Comparison of ENCODE assay signal across 13 cellular contexts in genomic region chr21:43644609-43645008, GRCh38. TPM values are rescaled to one million over a fixed set of nuclear protein-coding genes. Genes with fewer than 3 reads are reported as not detected.
A peak's percentile ranks its signal among the peaks of the same experiment; 100 is the strongest.
DNase-seq lines count a peak whose midpoint lies in the region; ATAC-seq and TF ChIP-seq lines count a peak whose summit lies in the region.
"Had no signal": no experiment of that assay in that cellular context is flagged by ENCODE, and none has a peak within 500 bp of the region (broad histone marks: within the 10 kb centered on the region; RNA-seq: fewer than 3 reads in every experiment).

No MANE protein-coding gene starts in this region.

- H3K27ac ChIP-seq in GM23248 (peak overlapping the region; percentile 47), SJSA1 (peak overlapping the region; percentile 37), epithelial cell of prostate (peak overlapping the region; percentile 71), trophoblast cell (ENCODE audit: low read depth, low read length) (no peak overlapping the region), upper lobe of right lung (no peak overlapping the region)
- H3K27ac ChIP-seq: SK-N-MC had no signal

- H2AK5ac ChIP-seq in trophoblast cell (ENCODE audit: low read length): no peak overlapping the region

- no peak for ATAC-seq in upper lobe of right lung
- ATAC-seq: HCT116 had no signal

- no peaks in the 10 kb centered on the region for H3K36me3 ChIP-seq in GM23248 (ENCODE audit: low read depth)
- no peaks in the 10 kb centered on the region for H3K36me3 ChIP-seq in SJSA1
- no peaks in the 10 kb centered on the region for H3K36me3 ChIP-seq in trophoblast cell (ENCODE audit: control insufficient read depth in 1 of 2, insufficient read depth in 2 of 2, low read length in 2 of 2)
- no peaks in the 10 kb centered on the region for H3K36me3 ChIP-seq in upper lobe of right lung
- H3K36me3 ChIP-seq: gastrocnemius medialis, ovary had no signal

- no peak overlapping the region for H2BK120ac ChIP-seq in trophoblast cell (ENCODE audit: insufficient read depth, low read length, poor library complexity)

- no peaks in the 10 kb centered on the region for H3K9me2 ChIP-seq in GM23248 (ENCODE audit: insufficient read depth)

- H3F3A ChIP-seq in GM23248 (ENCODE audit: insufficient read depth): peaks cover 26% of the 10 kb centered on the region

- H3K18ac ChIP-seq in trophoblast cell (ENCODE audit: low read length): no peak overlapping the region

- H4K12ac ChIP-seq in trophoblast cell (ENCODE audit: low read depth, low read length): no peak overlapping the region

- H4K20me1 ChIP-seq in GM23248 (ENCODE audit: insufficient read depth): no peaks in the 10 kb centered on the region

- intact Hi-C loops in upper lobe of right lung (cut with DNase I): no loop called here

- H2AFZ ChIP-seq in GM23248 (peak overlapping the region; percentile 41), trophoblast cell (ENCODE audit: insufficient read depth, low read length, poor library complexity) (no peak overlapping the region)

- H3K14ac ChIP-seq in trophoblast cell (ENCODE audit: low read length): no peak overlapping the region

- no peaks in the 10 kb centered on the region for H3K9me3 ChIP-seq in GM23248 (ENCODE audit: low read depth)
- H3K9me3 ChIP-seq in SJSA1 (replicated peaks): no peaks in the 10 kb centered on the region
- H3K9me3 ChIP-seq in trophoblast cell (ENCODE audit: insufficient read depth, low read depth, low read length): no peaks in the 10 kb centered on the region
- no peaks in the 10 kb centered on the region for H3K9me3 ChIP-seq in upper lobe of right lung
- H3K9me3 ChIP-seq: gastrocnemius medialis, ovary had no signal

- no peak overlapping the region for H4K8ac ChIP-seq in trophoblast cell (ENCODE audit: low read depth, low read length)

- H2BK5ac ChIP-seq in trophoblast cell (ENCODE audit: low read depth, low read length, poor library complexity): no peak overlapping the region

- H3K4me3 ChIP-seq in GM23248 (no peak overlapping the region), SJSA1 (no peak overlapping the region), trophoblast cell (ENCODE audit: low read depth, low read length) (no peak overlapping the region), upper lobe of right lung (no peak overlapping the region)
- H3K4me3 ChIP-seq: gastrocnemius medialis, ovary, SK-N-MC had no signal

- H3K9ac ChIP-seq in GM23248 (peak overlapping the region; percentile 44), trophoblast cell (ENCODE audit: low read length) (no peak overlapping the region)

- no peak for TF ChIP-seq CTCF in upper lobe of right lung (IDR thresholded peaks at IDR 0.05)

- H3K27me3 ChIP-seq in GM23248 (replicated peaks; ENCODE audit: insufficient read depth) (no peaks in the 10 kb centered on the region), SJSA1 (replicated peaks) (no peaks in the 10 kb centered on the region), trophoblast cell (ENCODE audit: insufficient read depth, low read length) (no peaks in the 10 kb centered on the region), upper lobe of right lung (no peaks in the 10 kb centered on the region)
- H3K27me3 ChIP-seq: gastrocnemius medialis, ovary had no signal

- peaks cover 3% of the 10 kb centered on the region for H3K79me1 ChIP-seq in trophoblast cell (ENCODE audit: low read length)

- H3K4me1 ChIP-seq in GM23248 (ENCODE audit: insufficient read depth): peaks cover 28% of the 10 kb centered on the region
- H3K4me1 ChIP-seq in SJSA1 (replicated peaks): peaks cover 24% of the 10 kb centered on the region
- H3K4me1 ChIP-seq in trophoblast cell (ENCODE audit: control insufficient read depth in 1 of 2, insufficient read depth in 2 of 2, low read length in 2 of 2): peaks cover 0 to 2% of the 10 kb centered on the region in 2 experiments
- H3K4me1 ChIP-seq in upper lobe of right lung: peaks cover 19% of the 10 kb centered on the region

- H3K4ac ChIP-seq in trophoblast cell (ENCODE audit: low read depth, low read length): no peak overlapping the region

- in situ Hi-C loops in GM23248 (cut with MboI): loop anchor here (10.0 kb wide), 1 partner anchor 330 kb away; no protein-coding TSS in a partner anchor

- DNase-seq in GM23248: peak; percentile 88
- peak; percentile 63 to 73 for DNase-seq in SJSA1 (ENCODE audit: low read depth in 1 of 2, low spot score in 2 of 2)
- peak; percentile 12 for DNase-seq in epithelial cell of prostate (ENCODE audit: low read depth, low spot score)
- peak in 1 of 2 donors; percentile 33 for DNase-seq in trophoblast cell
- DNase-seq in NCI-H2029 treated with DMSO at 0.1 percent for 48 hours (lab: John Stamatoyannopoulos, UW): no peak
- no peak for DNase-seq in upper lobe of right lung
- DNase-seq in activated CD8-positive, alpha-beta memory T cell treated with anti-CD3 and anti-CD28 coated beads, Interleukin-2, amount 50 U/mL, for 4 hours: no peak
- no peak for DNase-seq in NCI-H128 (lab: John Stamatoyannopoulos, UW; ENCODE audit: unreplicated experiment)
- DNase-seq: central memory CD4-positive, alpha-beta T cell; gastrocnemius medialis; ovary had no signal

- H2BK12ac ChIP-seq in trophoblast cell (ENCODE audit: low read length): peak overlapping the region; percentile 88

- WGBS in GM23248 (ENCODE audit: low coverage in 1 of 2, low lambda C conversion rate in 2 of 2, missing lambda C conversion rate in 2 of 2), 2 experiments: 28 to 30% methylated on average over 6 of the region's 6 CpGs
- WGBS in trophoblast cell (ENCODE audit: extremely low coverage, insufficient coverage, insufficient read length): no CpG with 5 or more reads among the region's 6 CpGs

- H3K79me2 ChIP-seq in GM23248 (ENCODE audit: insufficient read depth) (no peaks in the 10 kb centered on the region), trophoblast cell (ENCODE audit: control insufficient read depth, insufficient read depth, low read length, poor library complexity) (no peaks in the 10 kb centered on the region)

- no peak overlapping the region for H3K23ac ChIP-seq in trophoblast cell (ENCODE audit: low read length)

- peak overlapping the region; percentile 64 for H3K4me2 ChIP-seq in GM23248 (ENCODE audit: unreplicated experiment)
- H3K4me2 ChIP-seq in trophoblast cell (ENCODE audit: low read length): no peak overlapping the region

- peak overlapping the region; percentile 81 for H4K91ac ChIP-seq in trophoblast cell (ENCODE audit: low read depth, low read length)

RNA-seq across cellular contexts. Expression of gene HSF2BP, which starts 14.7 kb away (rescaled TPM):
- total RNA-seq in GM23248 (2014; rRNA removed; shearing (Covaris generic)): 2.5 and 4.8 TPM in 2 replicates
- 1.6 TPM in 2 replicates for polyA plus RNA-seq in GM23248 (2016; fragmentation: Nextera tagmentation; extraction: Ambion mirVana)
- total RNA-seq in SJSA1 (2014; rRNA removed; shearing (Covaris generic)): 1.6 and 2.8 TPM in 2 replicates
- 1.7 and 1.8 TPM in 2 replicates for polyA plus RNA-seq in trophoblast cell (2013)
- total RNA-seq in upper lobe of right lung: 0.41 TPM

RNA-seq across cellular contexts. Expression of gene RRP1B, which starts 14.8 kb away (rescaled TPM):
- 14.0 and 15.0 TPM in 2 replicates for total RNA-seq in GM23248 (2014; rRNA removed; shearing (Covaris generic))
- polyA plus RNA-seq in GM23248 (2016; fragmentation: Nextera tagmentation; extraction: Ambion mirVana): 12.9 and 13.6 TPM in 2 replicates
- total RNA-seq in SJSA1 (2014; rRNA removed; shearing (Covaris generic)): 35.4 and 37.9 TPM in 2 replicates
- polyA plus RNA-seq in trophoblast cell (2013): 14.3 and 14.8 TPM in 2 replicates
- total RNA-seq in upper lobe of right lung: 18.4 TPM

Comparison
In these comparisons a context has a peak if more than half of its experiments do, and no peak if none do; other contexts are left out.
1. DNase-seq: peak in GM23248 (single experiment), SJSA1 (2 of 2) and epithelial cell of prostate (single experiment); none in NCI-H2029 treated with DMSO at 0.1 percent for 48 hours (single experiment), upper lobe of right lung (single experiment), activated CD8-positive, alpha-beta memory T cell treated with anti-CD3 and anti-CD28 coated beads, Interleukin-2, amount 50 U/mL, for 4 hours (single experiment) and NCI-H128 (single experiment).
2. H3K27ac ChIP-seq: peak in GM23248 (single experiment), SJSA1 (single experiment) and epithelial cell of prostate (single experiment); none in trophoblast cell (single experiment) and upper lobe of right lung (single experiment).